ENCODE assay signal across 13 cellular contexts in genomic region chr9:12759767-12760166, GRCh38. TPM values are rescaled to one million over a fixed set of nuclear protein-coding genes. Genes with fewer than 3 reads are reported as not detected.
DNase-seq lines count a peak whose midpoint lies in the region; ATAC-seq, FAIRE-seq and TF ChIP-seq lines count a peak whose summit lies in the region.
"Had no signal": no experiment of that assay in that cellular context is flagged by ENCODE, and none has a peak within 500 bp of the region (broad histone marks: within the 10 kb centered on the region; RNA-seq: fewer than 3 reads in every experiment).

No MANE protein-coding gene starts in this region.

- FAIRE-seq in D721Med (lab: Jason Lieb, UNC): no peak

- H3K27me3 ChIP-seq in dorsolateral prefrontal cortex: no peaks in the 10 kb centered on the region
- H3K27me3 ChIP-seq: body of pancreas had no signal

- intact Hi-C loops in dorsolateral prefrontal cortex (cut with DNase I): loop anchor here in 1 of 2 donors (2.0 kb wide), 1 partner anchor 15 kb away; the partner anchor contains the start of gene LURAP1L

- H3K4me3 ChIP-seq in dorsolateral prefrontal cortex: peak overlapping the region in 40 of 59 donors; percentile 4 to 67 (median 46)
- H3K4me3 ChIP-seq: body of pancreas had no signal

- H3K27ac ChIP-seq in dorsolateral prefrontal cortex: peak overlapping the region in 41 of 59 donors; percentile 12 to 90 (median 75)
- H3K27ac ChIP-seq: body of pancreas had no signal

- TF ChIP-seq CTCF in dorsolateral prefrontal cortex (IDR thresholded peaks at IDR 0.05 in 54 of 56, conservative IDR thresholded peaks at IDR 0.05 in 2 of 56; ENCODE audit: low read depth in 1 of 56, partially characterized antibody in 56 of 56): no peak
- no peak for TF ChIP-seq CTCF in D721Med (IDR thresholded peaks at IDR 0.05; ENCODE audit: insufficient read depth, missing control alignments)

- ATAC-seq in HG02763 (IDR thresholded peaks at IDR 0.05; ENCODE audit: unreplicated experiment) (no peak), GM18498 (IDR thresholded peaks at IDR 0.05; ENCODE audit: unreplicated experiment) (no peak)
- ATAC-seq: body of pancreas had no signal

- DNase-seq in AG20443 (ENCODE audit: low spot score) (peak; percentile 29), NCI-H2029 (lab: John Stamatoyannopoulos, UW) (peak; percentile 35), dorsolateral prefrontal cortex (no peak), midbrain (lab: John Stamatoyannopoulos, UW) (peak; percentile 35), D721Med (ENCODE audit: insufficient read length, low spot score) (no peak)
- DNase-seq in central memory CD4-positive, alpha-beta T cell: no peak
- DNase-seq: activated CD4-positive, CD25-positive, alpha-beta regulatory T cell treated with anti-CD3 and anti-CD28 coated beads, Interleukin-2, amount 50 U/mL, for 72 hours; body of pancreas; NCI-H1092 treated with DMSO at 0.1 percent for 48 hours; stimulated activated CD4-positive, alpha-beta T cell treated with anti-CD3 and anti-CD28 coated beads, Interleukin-15, amount 100 ng/mL, for 24 hours had no signal

RNA-seq across cellular contexts. Expression of gene LURAP1L, which starts 15.1 kb away (rescaled TPM):
- total RNA-seq in dorsolateral prefrontal cortex: 10 to 100 TPM in 58 of 120 experiments, 1 to 10 TPM in 62; 2.9 to 37.9 (median 9.8) TPM
- total RNA-seq: activated T-helper 1 cell treated with anti-CD3 and anti-CD28 coated beads, Interleukin-12 subunit alpha, Interleukin-12 subunit beta, Interleukin-2, Interleukin-4 antibody, amounts not matched to agents 30 ng/mL and 10 ng/mL and 1 ng/mL, durations not matched to agents 14 hours and 24 hours and 36 hours had no signal

Comparison
In these comparisons a context has a peak if more than half of its experiments do, and no peak if none do; other contexts are left out.
1. DNase-seq: peak in AG20443 (single experiment), NCI-H2029 (single experiment) and midbrain (single experiment); none in dorsolateral prefrontal cortex (0 of 10), D721Med (single experiment) and central memory CD4-positive, alpha-beta T cell (single experiment).